19 cellular contexts compared by ENCODE assay signal in the genomic region with DNA sequence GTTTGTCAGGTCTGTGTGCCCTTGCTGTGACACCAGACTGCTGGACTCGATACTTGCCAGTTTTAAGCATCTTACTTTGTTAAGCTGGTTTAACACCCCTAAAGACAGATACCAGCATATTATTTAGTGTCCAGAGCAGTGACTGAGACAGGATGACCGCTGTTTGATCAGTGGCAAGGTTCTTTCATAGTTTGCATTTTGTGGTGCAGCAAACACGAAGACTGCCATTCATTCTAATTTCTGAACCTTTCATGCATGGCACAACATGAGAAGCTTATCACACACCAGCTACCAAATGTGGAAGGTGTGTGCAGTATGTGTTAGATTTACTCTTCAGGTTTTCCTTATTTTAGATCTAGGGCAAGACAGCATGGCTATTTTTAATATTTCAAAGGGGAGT. TPM values are rescaled to one million over a fixed set of nuclear protein-coding genes. Genes with fewer than 3 reads are reported as not detected.
DNase-seq lines count a peak whose midpoint lies in the region; ATAC-seq, FAIRE-seq and TF ChIP-seq lines count a peak whose summit lies in the region.
"Had no signal": no experiment of that assay in that cellular context is flagged by ENCODE, and none has a peak within 500 bp of the region (broad histone marks: within the 10 kb centered on the region; RNA-seq: fewer than 3 reads in every experiment).

No MANE protein-coding gene starts in this region.

- H3K27ac ChIP-seq in CD4-positive, alpha-beta memory T cell (ENCODE audit: low read depth, low read length) = no peak overlapping the region
- H3K27ac ChIP-seq: brain microvascular endothelial cell, thyroid gland had no signal

- no peaks in the 10 kb centered on the region for H3K27me3 ChIP-seq in CD4-positive, alpha-beta memory T cell (ENCODE audit: insufficient read depth, low read length)
- H3K27me3 ChIP-seq: brain microvascular endothelial cell, thyroid gland had no signal

- H3K9me3 Mint-ChIP-seq in CD4-positive, alpha-beta memory T cell = no peaks in the 10 kb centered on the region
- H3K9me3 Mint-ChIP-seq in immature natural killer cell = no peaks in the 10 kb centered on the region
- H3K9me3 Mint-ChIP-seq: T-helper 1 cell treated with Interleukin-12 subunit alpha and Interleukin-12 subunit beta and Interleukin-4 antibody, amounts not matched to agents 30 μg/mL and 1 μg/mL, for 36 hours had no signal

- peak overlapping the region in 5 of 7 donors; percentile 5 to 59 (median 10) for H3K27ac Mint-ChIP-seq in CD4-positive, alpha-beta memory T cell
- H3K27ac Mint-ChIP-seq in immature natural killer cell = peak overlapping the region in 4 of 6 donors; percentile 1 to 79 (median 32)
- H3K27ac Mint-ChIP-seq: B cell; T-helper 1 cell treated with Interleukin-12 subunit alpha and Interleukin-12 subunit beta and Interleukin-4 antibody, amounts not matched to agents 30 μg/mL and 1 μg/mL, for 36 hours had no signal

- peak; percentile 48 for ATAC-seq in HG03175 (IDR thresholded peaks at IDR 0.05; ENCODE audit: unreplicated experiment)
- ATAC-seq in GM21723 (IDR thresholded peaks at IDR 0.05; ENCODE audit: unreplicated experiment) = no peak

- H3K4me1 Mint-ChIP-seq in CD4-positive, alpha-beta memory T cell = peaks cover 47 to 75% (median 65%) of the 10 kb centered on the region in 4 donors
- H3K4me1 Mint-ChIP-seq in immature natural killer cell = peaks cover 64 to 90% of the 10 kb centered on the region in 2 donors

- H3K4me3 Mint-ChIP-seq in CD4-positive, alpha-beta memory T cell = peak overlapping the region in 1 of 8 donors; percentile 4
- H3K4me3 Mint-ChIP-seq in immature natural killer cell = peak overlapping the region in 1 of 5 donors; percentile 1
- H3K4me3 Mint-ChIP-seq: B cell; T-helper 1 cell treated with Interleukin-12 subunit alpha and Interleukin-12 subunit beta and Interleukin-4 antibody, amounts not matched to agents 30 μg/mL and 1 μg/mL, for 36 hours had no signal

- peak; percentile 48 for FAIRE-seq in D721Med (lab: Jason Lieb, UNC)

- no peaks in the 10 kb centered on the region for H3K27me3 Mint-ChIP-seq in CD4-positive, alpha-beta memory T cell
- peaks cover 0 to 2% (median 2%) of the 10 kb centered on the region in 3 donors for H3K27me3 Mint-ChIP-seq in immature natural killer cell (ENCODE audit: low read depth in 3 of 3)
- H3K27me3 Mint-ChIP-seq: B cell had no signal

- POLR2A ChIA-PET in CD4-positive, alpha-beta memory T cell (lab: Charles Lee; ENCODE audit: partially characterized antibody) = no interaction called here

- DNase-seq in CD4-positive, alpha-beta memory T cell = no peak
- DNase-seq in D721Med (ENCODE audit: insufficient read length, low spot score) (no peak), immature natural killer cell (no peak), DMS 273 treated with DMSO at 0.1 percent for 48 hours (lab: John Stamatoyannopoulos, UW) (no peak), germinal center (ENCODE audit: low spot score) (no peak)
- DNase-seq: activated CD4-positive, CD25-positive, alpha-beta regulatory T cell; activated naive CD4-positive, alpha-beta T cell treated with Interleukin-2 at 50 U/mL for 16 hours; brain microvascular endothelial cell; DMS153; erythroblast; NCI-H187 treated with DMSO at 0.1 percent for 48 hours; posterior cingulate gyrus; SHP77; thyroid gland had no signal

- CTCF ChIA-PET in CD4-positive, alpha-beta memory T cell (lab: Charles Lee; ENCODE audit: partially characterized antibody) = interaction anchor here (0.6 to 1.3 kb wide), 3 partner anchors 10 to 17 kb away, joined by 3 read pairs; no protein-coding TSS in a partner anchor

- H3K9me3 ChIP-seq in CD4-positive, alpha-beta memory T cell (ENCODE audit: control insufficient read depth in 1 of 2, low read length in 2 of 2) = no peaks in the 10 kb centered on the region
- H3K9me3 ChIP-seq: thyroid gland had no signal

- intact Hi-C loops in CD4-positive, alpha-beta memory T cell (cut with micrococcal nuclease) = no loop called here

- H3K4me3 ChIP-seq in CD4-positive, alpha-beta memory T cell (ENCODE audit: low read length in 2 of 2) = no peak overlapping the region
- H3K4me3 ChIP-seq: smooth muscle cell, thyroid gland had no signal

- TF ChIP-seq CTCF in D721Med (IDR thresholded peaks at IDR 0.05; ENCODE audit: insufficient read depth, missing control alignments) = no peak

- H3K36me3 ChIP-seq in CD4-positive, alpha-beta memory T cell (ENCODE audit: insufficient read depth, low read length) = peaks cover 5% of the 10 kb centered on the region

- H3K36me3 Mint-ChIP-seq in CD4-positive, alpha-beta memory T cell = peaks cover 26 to 58% of the 10 kb centered on the region in 2 donors
- H3K36me3 Mint-ChIP-seq in immature natural killer cell = peaks cover 2 to 4% (median 2%) of the 10 kb centered on the region in 3 donors

- H3K4me1 ChIP-seq in CD4-positive, alpha-beta memory T cell (ENCODE audit: insufficient read depth, low read length) = peaks cover 55% of the 10 kb centered on the region

RNA-seq across cellular contexts. Expression of gene JADE1, which starts 28.2 kb away (rescaled TPM):
- total RNA-seq in CD4-positive, alpha-beta memory T cell = 10 to 100 TPM; 65.6 to 67.3 TPM
- polyA plus RNA-seq in CD4-positive, alpha-beta memory T cell = 10 to 100 TPM; 44.9 to 54.2 TPM
- 10 to 100 TPM; 31.4 to 49.3 (median 42.0) TPM for polyA plus RNA-seq in immature natural killer cell
